8 cellular contexts compared by ENCODE assay signal in genomic region chr19:39406656-39407393, GRCh38. TPM values are rescaled to one million over a fixed set of nuclear protein-coding genes. Genes with fewer than 3 reads are reported as not detected.
DNase-seq lines count a peak whose midpoint lies in the region; ATAC-seq and TF ChIP-seq lines count a peak whose summit lies in the region.

Gene ZFP36 (plus strand): TSS chr19:39406847. CDS start chr19:39406905, 58 bp downstream.

- H4K20me1 ChIP-seq in neural progenitor cell (ENCODE audit: low read depth): peaks cover 8% of the 10 kb centered on the region

- H3K27me3 Mint-ChIP-seq in neural progenitor cell (ENCODE audit: insufficient read depth, low read depth): peaks cover 25% of the 10 kb centered on the region

- no peak for ATAC-seq in HG02870 (IDR thresholded peaks at IDR 0.05; ENCODE audit: unreplicated experiment)

- no peaks in the 10 kb centered on the region for H3K9me3 ChIP-seq in HUES64 (ENCODE audit: insufficient read depth, low read depth, low read length)
- H3K9me3 ChIP-seq in neural progenitor cell (ENCODE audit: low read depth): no peaks in the 10 kb centered on the region
- no peaks in the 10 kb centered on the region for H3K9me3 ChIP-seq in stomach smooth muscle (ENCODE audit: control insufficient read depth in 2 of 2, low read length in 2 of 2)

- H3K4me3 Mint-ChIP-seq in neural progenitor cell: peak within 1 kb of the TSS; percentile 93

- no peaks in the 10 kb centered on the region for H3K9me3 Mint-ChIP-seq in neural progenitor cell

- peak within 1 kb of the TSS; percentile 75 for H3K27ac Mint-ChIP-seq in neural progenitor cell

- H3K36me3 ChIP-seq in HUES64 (ENCODE audit: insufficient read depth, low read length) (no peaks in the 10 kb centered on the region), neural progenitor cell (no peaks in the 10 kb centered on the region), stomach smooth muscle (ENCODE audit: control insufficient read depth in 2 of 2, insufficient read depth in 2 of 2, low read length in 2 of 2) (peaks cover 11 to 20% of the 10 kb centered on the region in 2 donors)

- no peaks in the 10 kb centered on the region for H3K79me2 ChIP-seq in neural progenitor cell (ENCODE audit: low read depth)

- DNase-seq in SHP77 (lab: John Stamatoyannopoulos, UW) (peak; percentile 49 to 71), fibroblast of the conjunctiva (ENCODE audit: low read depth) (peak; percentile 84), neural progenitor cell (ENCODE audit: low spot score) (peak; percentile 89)
- DNase-seq in activated effector memory CD4-positive, alpha-beta T cell treated with anti-CD3 and anti-CD28 coated beads, Interleukin-2, amount 50 U/mL, for 16 hours: peak; percentile 95

- H3F3A ChIP-seq in neural progenitor cell (ENCODE audit: low read depth): peaks cover 68% of the 10 kb centered on the region

- H3K27me3 ChIP-seq in HUES64 (ENCODE audit: insufficient read depth, low read length): no peaks in the 10 kb centered on the region
- H3K27me3 ChIP-seq in neural progenitor cell: peaks cover 31% of the 10 kb centered on the region
- no peaks in the 10 kb centered on the region for H3K27me3 ChIP-seq in stomach smooth muscle (ENCODE audit: control insufficient read depth in 1 of 2, insufficient read depth in 2 of 2, low read length in 2 of 2)

- H3K27ac ChIP-seq in HUES64 (ENCODE audit: low read depth, low read length): peak within 1 kb of the TSS; percentile 83; the same call in 1 of the 2 replicates
- no peak within 1 kb of the TSS for H3K27ac ChIP-seq in neural progenitor cell
- peak within 1 kb of the TSS; percentile 100 for H3K27ac ChIP-seq in stomach smooth muscle (ENCODE audit: low read length)

- peaks cover 46% of the 10 kb centered on the region for H3K4me1 Mint-ChIP-seq in neural progenitor cell

- H3K4me2 ChIP-seq in neural progenitor cell: peak within 1 kb of the TSS; percentile 82

- no peak for TF ChIP-seq CTCF in neural progenitor cell (IDR thresholded peaks at IDR 0.05)

- H2AFZ ChIP-seq in neural progenitor cell (replicated peaks): no peak within 1 kb of the TSS

- H3K36me3 Mint-ChIP-seq in neural progenitor cell: no peaks in the 10 kb centered on the region

- H3K4me3 ChIP-seq in GM08714 (ENCODE audit: low read length): peak within 1 kb of the TSS; percentile 94
- H3K4me3 ChIP-seq in HUES64 (ENCODE audit: low read length): peak within 1 kb of the TSS; percentile 97
- H3K4me3 ChIP-seq in neural progenitor cell: peak within 1 kb of the TSS; percentile 65
- peak within 1 kb of the TSS; percentile 96 to 100 for H3K4me3 ChIP-seq in stomach smooth muscle (ENCODE audit: low read length in 2 of 2)

- H3K4me1 ChIP-seq in HUES64 (ENCODE audit: insufficient read depth, low read length) (peaks cover 38% of the 10 kb centered on the region), neural progenitor cell (peaks cover 26% of the 10 kb centered on the region), stomach smooth muscle (ENCODE audit: control insufficient read depth, insufficient read depth, low read length) (peaks cover 54% of the 10 kb centered on the region)

- H3K9ac ChIP-seq in HUES64 (ENCODE audit: low read depth, low read length) (peak within 1 kb of the TSS; percentile 81), neural progenitor cell (no peak within 1 kb of the TSS), stomach smooth muscle (ENCODE audit: low read length in 2 of 2) (peak within 1 kb of the TSS; percentile 99 to 100)

- under 1% methylated on average over 55 of the region's 55 CpGs for WGBS in HUES64

RNA-seq across cellular contexts. Expression of gene ZFP36, which starts in this region (rescaled TPM):
- 4.4 TPM for polyA plus RNA-seq in HUES64 (2013, experiment 1 of 2)
- polyA plus RNA-seq in HUES64 (2013, experiment 2 of 2): 4.9 TPM
- total RNA-seq in neural progenitor cell (ENCODE audit: low replicate concordance): 1.2 TPM in 1 of 2 replicates, not detected in the other
